ENCODE assay signal across 1 cellular context in genomic region chr10:29692121-29692539, GRCh38.
A peak's percentile ranks its signal among the peaks of the same experiment; 100 is the strongest.
TF ChIP-seq lines count a peak whose summit lies in the region.

No MANE protein-coding gene starts in this region.

TF ChIP-seq in H1, 55 proteins besides CTCF, POLR2A, EP300 and RAD21 (continued from another document):
- no peak for TF ChIP-seq RXRA (IDR thresholded peaks at IDR 0.05; ENCODE audit: insufficient read depth, low read depth, low read length)
- TF ChIP-seq TCF12 (IDR thresholded peaks at IDR 0.05; ENCODE audit: low read depth, low read length), result no peak
- 0 out of 2 replicates have a peak, but pooled peaks have one; percentile 26 for TF ChIP-seq SRF (IDR thresholded peaks at IDR 0.05; ENCODE audit: low read depth, low read length)
- no peak for TF ChIP-seq USF2 (IDR thresholded peaks at IDR 0.05; ENCODE audit: low read length)
- no peak for TF ChIP-seq E2F6 (IDR thresholded peaks at IDR 0.05)
- no peak for TF ChIP-seq SAP30 (IDR thresholded peaks at IDR 0.05; ENCODE audit: insufficient read depth, insufficient replicate concordance, low read length)
- no peak for TF ChIP-seq CBX8 (IDR thresholded peaks at IDR 0.05; ENCODE audit: borderline replicate concordance, low read depth, low read length)
TF ChIP-seq in H1: peak in this region for 2.
